ENCODE assay signal across 19 cellular contexts in genomic region chr6:5878792-5879191, GRCh38.
"Had no signal": no experiment of that assay in that cellular context is flagged by ENCODE, and none has a peak within 500 bp of the region (broad histone marks: within the 10 kb centered on the region; RNA-seq: fewer than 3 reads in every experiment).

No MANE protein-coding gene starts in this region.

- DNase-seq: activated CD4-positive, alpha-beta memory T cell treated with anti-CD3 and anti-CD28 coated beads for 36 hours; activated CD4-positive, alpha-beta T cell treated with anti-CD3 and anti-CD28 coated beads for 1 hour; activated CD8-positive, alpha-beta memory T cell treated with anti-CD3 and anti-CD28 coated beads, Interleukin-2, amount 50 U/mL, for 48 hours; activated gamma-delta T cell treated with Interleukin-2 at 50 U/mL for 16 hours; activated naive CD8-positive, alpha-beta T cell treated with anti-CD3 and anti-CD28 coated beads, Interleukin-2, amount 50 U/mL, for 24 hours; activated T-cell treated with anti-CD3 and anti-CD28 coated beads, Interleukin-2, amount 50 U/mL, for 72 hours; aorta; dorsolateral prefrontal cortex; endodermal cell; heart left ventricle; lower lobe of right lung; midbrain; ovary; right lobe of liver; spleen; stimulated activated CD4-positive, alpha-beta T cell treated with anti-CD3 and anti-CD28 coated beads, Interleukin-1b, Interleukin-23, amount 100 ng/mL, for 48 hours; T1000; tibial artery had no signal

- H3K27ac Mint-ChIP-seq: activated CD4-positive, alpha-beta memory T cell treated with anti-CD3 and anti-CD28 coated beads for 36 hours; activated naive CD8-positive, alpha-beta T cell treated with anti-CD3 and anti-CD28 coated beads, Interleukin-2, amount 50 U/mL, for 24 hours; activated T-cell treated with anti-CD3 and anti-CD28 coated beads, Interleukin-2, amount 50 U/mL, for 72 hours; endodermal cell; neural progenitor cell had no signal

- H3K4me3 Mint-ChIP-seq: activated CD4-positive, alpha-beta memory T cell treated with anti-CD3 and anti-CD28 coated beads for 36 hours; activated naive CD8-positive, alpha-beta T cell treated with anti-CD3 and anti-CD28 coated beads, Interleukin-2, amount 50 U/mL, for 24 hours; activated T-cell treated with anti-CD3 and anti-CD28 coated beads, Interleukin-2, amount 50 U/mL, for 72 hours; endodermal cell; neural progenitor cell had no signal

- H3K36me3 Mint-ChIP-seq: activated CD4-positive, alpha-beta memory T cell treated with anti-CD3 and anti-CD28 coated beads for 36 hours; neural progenitor cell had no signal

- H3K4me1 Mint-ChIP-seq: endodermal cell, neural progenitor cell had no signal

- H3K27me3 Mint-ChIP-seq: activated CD4-positive, alpha-beta memory T cell treated with anti-CD3 and anti-CD28 coated beads for 36 hours; activated naive CD8-positive, alpha-beta T cell treated with anti-CD3 and anti-CD28 coated beads, Interleukin-2, amount 50 U/mL, for 24 hours had no signal

- H3K9me3 Mint-ChIP-seq: activated CD4-positive, alpha-beta memory T cell treated with anti-CD3 and anti-CD28 coated beads for 36 hours; activated naive CD8-positive, alpha-beta T cell treated with anti-CD3 and anti-CD28 coated beads, Interleukin-2, amount 50 U/mL, for 24 hours; endodermal cell; neural progenitor cell had no signal

- ATAC-seq: activated naive CD8-positive, alpha-beta T cell treated with anti-CD3 and anti-CD28 coated beads, Interleukin-2, amount 50 U/mL, for 24 hours; heart left ventricle; lower lobe of right lung; right lobe of liver had no signal
